Comparison of ENCODE assay signal across 9 cellular contexts in the genomic region with DNA sequence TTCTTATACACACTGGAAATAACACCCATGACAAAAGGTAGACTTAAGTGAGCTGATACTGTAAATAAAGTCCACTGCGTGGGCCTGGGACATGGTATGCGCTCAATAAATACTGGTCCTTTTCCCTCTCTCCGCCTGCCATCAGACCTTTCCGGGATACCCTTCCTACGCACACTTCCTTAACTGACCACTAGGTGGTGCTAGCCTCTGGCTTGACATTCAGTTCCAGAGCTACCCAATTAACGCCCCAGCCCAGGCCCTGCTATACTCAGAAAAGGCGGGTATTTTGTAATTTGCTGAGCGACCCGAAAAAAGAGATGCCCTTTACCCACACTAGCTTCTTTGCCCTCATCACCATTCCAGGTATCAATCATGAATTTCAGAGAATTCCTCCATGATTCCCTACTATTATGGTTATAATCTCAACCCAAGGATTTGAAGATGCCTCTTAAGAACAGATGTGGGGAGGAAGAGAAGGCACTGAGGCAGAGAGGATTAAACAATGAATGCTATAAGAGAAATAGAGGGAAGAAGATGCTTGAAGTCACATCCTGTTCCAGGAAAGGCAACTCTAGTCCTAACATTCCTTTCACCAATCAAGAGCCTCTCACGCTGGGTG. TPM values are rescaled to one million over a fixed set of nuclear protein-coding genes. Genes with fewer than 3 reads are reported as not detected.
DNase-seq lines count a peak whose midpoint lies in the region; ATAC-seq, FAIRE-seq and TF ChIP-seq lines count a peak whose summit lies in the region.
"Had no signal": no experiment of that assay in that cellular context is flagged by ENCODE, and none has a peak within 500 bp of the region (broad histone marks: within the 10 kb centered on the region; RNA-seq: fewer than 3 reads in every experiment).

No MANE protein-coding gene starts in this region.

- WGBS in testis, 2 donors = 21 to 23% methylated on average over 10 of the region's 10 CpGs

- peak; percentile 49 to 57 for ATAC-seq in activated T-cell treated with anti-CD3 and anti-CD28 coated beads, Interleukin-2, amount 50 U/mL, for 72 hours (replicated peaks in 1 of 2)

- DNase-seq in ELF-1 (ENCODE audit: low read depth, low spot score) (peak; percentile 83), LHCN-M2 (ENCODE audit: low read depth) (peak; percentile 72), RCC 7860 (ENCODE audit: low spot score) (peak; percentile 50), fibroblast of peridontal ligament (ENCODE audit: extremely low read depth) (peak; percentile 80), nucleus accumbens (lab: John Stamatoyannopoulos, UW) (peak in 50 of 56 donors; percentile 10 to 89 (median 52)), testis (peak; percentile 90), GF-D8 (lab: John Stamatoyannopoulos, UW) (no peak)
- DNase-seq in activated T-cell treated with anti-CD3 and anti-CD28 coated beads, Interleukin-2, amount 50 U/mL, for 72 hours = peak; percentile 79 to 81

- no peaks in the 10 kb centered on the region for H3K27me3 ChIP-seq in testis

- intact Hi-C loops in testis (cut with DNase I; ENCODE audit: low total_unique reads) = no loop called here

- H3K36me3 ChIP-seq in testis (ENCODE audit: low read depth, missing control alignments) = no peaks in the 10 kb centered on the region

- H3K4me1 ChIP-seq in testis = peaks cover 9% of the 10 kb centered on the region

- peaks cover 9% of the 10 kb centered on the region for H3K27me3 Mint-ChIP-seq in activated T-cell treated with anti-CD3 and anti-CD28 coated beads, Interleukin-2, amount 50 U/mL, for 72 hours (ENCODE audit: low read depth)
- H3K27me3 Mint-ChIP-seq: activated naive CD8-positive, alpha-beta T cell had no signal

- peaks cover 19% of the 10 kb centered on the region for H3K4me1 Mint-ChIP-seq in activated T-cell treated with anti-CD3 and anti-CD28 coated beads, Interleukin-2, amount 50 U/mL, for 72 hours (ENCODE audit: low read depth)

- TF ChIP-seq CTCF in testis (IDR thresholded peaks at IDR 0.05) = peak; percentile 96 to 98 (median 97)

- peaks cover 5 to 8% of the 10 kb centered on the region in 2 donors for H3K36me3 Mint-ChIP-seq in activated T-cell treated with anti-CD3 and anti-CD28 coated beads, Interleukin-2, amount 50 U/mL, for 72 hours (ENCODE audit: insufficient read depth in 2 of 2)
- H3K36me3 Mint-ChIP-seq: activated naive CD8-positive, alpha-beta T cell had no signal

- H3K4me3 Mint-ChIP-seq in activated T-cell treated with anti-CD3 and anti-CD28 coated beads, Interleukin-2, amount 50 U/mL, for 72 hours = no peak overlapping the region
- H3K4me3 Mint-ChIP-seq: activated naive CD8-positive, alpha-beta T cell had no signal

- H3K27ac Mint-ChIP-seq in activated T-cell treated with anti-CD3 and anti-CD28 coated beads, Interleukin-2, amount 50 U/mL, for 72 hours = no peak overlapping the region
- H3K27ac Mint-ChIP-seq: activated naive CD8-positive, alpha-beta T cell had no signal

- H3K4me3 ChIP-seq in testis = no peak overlapping the region

- TF ChIP-seq POLR2A in testis (IDR thresholded peaks at IDR 0.05) = no peak

- no peak for FAIRE-seq in RCC 7860 (lab: Jason Lieb, UNC)

- H3K9me3 ChIP-seq in testis = no peaks in the 10 kb centered on the region

- H3K27ac ChIP-seq in testis = no peak overlapping the region

- peaks cover 6 to 10% of the 10 kb centered on the region in 2 donors for H3K9me3 Mint-ChIP-seq in activated T-cell treated with anti-CD3 and anti-CD28 coated beads, Interleukin-2, amount 50 U/mL, for 72 hours

RNA-seq across cellular contexts. Expression of a gene that starts 3.9 kb away (rescaled TPM):
- total RNA-seq in LHCN-M2 (2014; rRNA removed) = 89.0 and 99.6 TPM in 2 replicates
- 191 TPM for polyA plus RNA-seq in LHCN-M2 (2012)
- 1 to 10 TPM; 3.2 to 4.8 TPM for total RNA-seq in activated T-cell treated with anti-CD3 and anti-CD28 coated beads, Interleukin-2, amount 50 U/mL, for 72 hours
- 100 to 1,000 TPM; 135 to 200 TPM for total RNA-seq in testis
- polyA plus RNA-seq in testis (ENCODE audit: insufficient read depth, low read depth, low replicate concordance) = 82.4 TPM

RNA-seq across cellular contexts. Expression of a gene that starts 13.2 kb away (rescaled TPM):
- total RNA-seq in LHCN-M2 (2014; rRNA removed) (82.6 and 89.3 TPM in 2 replicates), testis (10 to 100 TPM; 66.2 to 81.5 TPM)
- polyA plus RNA-seq in LHCN-M2 (2012) = 67.0 TPM
- total RNA-seq in activated T-cell treated with anti-CD3 and anti-CD28 coated beads, Interleukin-2, amount 50 U/mL, for 72 hours = 100 to 1,000 TPM; 178 to 191 TPM
- polyA plus RNA-seq in testis (ENCODE audit: insufficient read depth, low read depth, low replicate concordance) = 53.2 TPM

RNA-seq across cellular contexts. Expression of a gene that starts 23.1 kb away (rescaled TPM):
- total RNA-seq in LHCN-M2 (2014; rRNA removed) (not detected in 2 replicates), testis (not detected)
- polyA plus RNA-seq in LHCN-M2 (2012) = not detected
- not detected for total RNA-seq in activated T-cell treated with anti-CD3 and anti-CD28 coated beads, Interleukin-2, amount 50 U/mL, for 72 hours
- not detected for polyA plus RNA-seq in testis (ENCODE audit: insufficient read depth, low read depth, low replicate concordance)

RNA-seq across cellular contexts. Expression of a gene that starts 35.5 kb away (rescaled TPM):
- total RNA-seq in LHCN-M2 (2014; rRNA removed) (53.8 and 55.9 TPM in 2 replicates), testis (10 to 100 TPM; 45.7 to 59.5 TPM)
- 42.8 TPM for polyA plus RNA-seq in LHCN-M2 (2012)
- 10 to 100 TPM; 30.7 to 31.0 TPM for total RNA-seq in activated T-cell treated with anti-CD3 and anti-CD28 coated beads, Interleukin-2, amount 50 U/mL, for 72 hours
- 31.4 TPM for polyA plus RNA-seq in testis (ENCODE audit: insufficient read depth, low read depth, low replicate concordance)

RNA-seq across cellular contexts. Expression of a gene that starts 45.8 kb away (rescaled TPM):
- 29.3 and 37.3 TPM in 2 replicates for total RNA-seq in LHCN-M2 (2014; rRNA removed)
- polyA plus RNA-seq in LHCN-M2 (2012) = 6.9 TPM
- 100 to 1,000 TPM; 114 to 119 TPM for total RNA-seq in activated T-cell treated with anti-CD3 and anti-CD28 coated beads, Interleukin-2, amount 50 U/mL, for 72 hours
- total RNA-seq in testis = 10 to 100 TPM; 18.1 to 18.2 TPM
- 15.9 TPM for polyA plus RNA-seq in testis (ENCODE audit: insufficient read depth, low read depth, low replicate concordance)

Comparison
In these comparisons a context has a peak if more than half of its experiments do, and no peak if none do; other contexts are left out.
1. RNA of a gene that starts 3.9 kb away (total RNA-seq): 135 to 200 TPM in testis and 89.0 to 99.6 TPM in LHCN-M2; 3.2 to 4.8 TPM in activated T-cell treated with anti-CD3 and anti-CD28 coated beads, Interleukin-2, amount 50 U/mL, for 72 hours; every median in the first group is over 10 times any median in the second.